Comparison of ENCODE assay signal across 13 cellular contexts in genomic region chr12:31931796-31932715, GRCh38. TPM values are rescaled to one million over a fixed set of nuclear protein-coding genes. Genes with fewer than 3 reads are reported as not detected.
DNase-seq lines count a peak whose midpoint lies in the region; ATAC-seq lines count a peak whose summit lies in the region.
"Had no signal": no experiment of that assay in that cellular context is flagged by ENCODE, and none has a peak within 500 bp of the region (broad histone marks: within the 10 kb centered on the region; RNA-seq: fewer than 3 reads in every experiment).

No MANE protein-coding gene starts in this region.

- CTCF ChIA-PET in T-cell (lab: Charles Lee): interaction anchor here (0.5 to 1.4 kb wide), 3 partner anchors 28 to 659 kb away, joined by 4 to 5 read pairs (median 5); partner anchors contain the start of gene RESF1 (in 1 of the 2)

- POLR2A ChIA-PET in T-cell (lab: Charles Lee): interaction anchor here in 1 of 2 donors (0.5 kb wide), 1 partner anchor 27 kb away, joined by 4 read pairs; the partner anchor contains the start of gene RESF1

- H3K4me3 Mint-ChIP-seq in T-cell: peak overlapping the region in 1 of 3 donors; percentile 14
- H3K4me3 Mint-ChIP-seq: naive B cell had no signal

- intact Hi-C loops in posterior cingulate gyrus (cut with DNase I): no loop called here

- ATAC-seq in T-cell (replicated peaks in 1 of 4): peak in 2 of 4 experiments; percentile 25 to 41
- peak; percentile 51 for ATAC-seq in stimulated activated naive CD8-positive, alpha-beta T cell treated with anti-CD3 and anti-CD28 coated beads, Interleukin-15, Interleukin-2, amounts not matched to agents 100 U/mL and 50 U/mL, for 24 hours
- no peak for ATAC-seq in GM21423 (IDR thresholded peaks at IDR 0.05; ENCODE audit: unreplicated experiment)
- ATAC-seq: foreskin keratinocyte had no signal

- H3K27ac Mint-ChIP-seq in T-cell: peak overlapping the region; percentile 56 to 70

- H3K9me3 Mint-ChIP-seq in T-cell: peaks cover 3 to 5% (median 4%) of the 10 kb centered on the region in 3 donors

- peaks cover 53 to 68% (median 57%) of the 10 kb centered on the region in 3 donors for H3K4me1 Mint-ChIP-seq in T-cell

- DNase-seq in NCI-H82 (lab: John Stamatoyannopoulos, UW) (peak; percentile 11), NCI-H82 treated with DMSO at 0.1 percent for 48 hours (lab: John Stamatoyannopoulos, UW; ENCODE audit: unreplicated experiment) (no peak), T-cell (peak in 11 of 34 experiments; percentile 1 to 26 (median 5)), iPS-NIHi7 (ENCODE audit: extremely low spot score) (peak; percentile 49), posterior cingulate gyrus (no peak), EL (no peak)
- no peak for DNase-seq in stimulated activated naive CD8-positive, alpha-beta T cell treated with anti-CD3 and anti-CD28 coated beads, Interleukin-15, Interleukin-2, amounts not matched to agents 100 U/mL and 50 U/mL, for 24 hours
- DNase-seq: activated CD4-positive, CD25-positive, alpha-beta regulatory T cell treated with anti-CD3 and anti-CD28 coated beads, Interleukin-2, amount 50 U/mL, for 72 hours; DMS53; foreskin keratinocyte; naive B cell; NCI-H774 had no signal

- H3K27me3 Mint-ChIP-seq in T-cell: no peaks in the 10 kb centered on the region
- H3K27me3 Mint-ChIP-seq: naive B cell had no signal

- H3K36me3 Mint-ChIP-seq in T-cell: peaks cover 3% of the 10 kb centered on the region

RNA-seq across cellular contexts. Expression of gene RESF1, which starts 27.2 kb away (rescaled TPM):
- 100 to 1,000 TPM; 196 to 351 (median 265) TPM for total RNA-seq in T-cell

Comparison
In these comparisons a context has a peak if more than half of its experiments do, and no peak if none do; other contexts are left out.
1. DNase-seq: peak in NCI-H82 (single experiment) and iPS-NIHi7 (single experiment); none in NCI-H82 treated with DMSO at 0.1 percent for 48 hours (single experiment), stimulated activated naive CD8-positive, alpha-beta T cell treated with anti-CD3 and anti-CD28 coated beads, Interleukin-15, Interleukin-2, amounts not matched to agents 100 U/mL and 50 U/mL, for 24 hours (single experiment), posterior cingulate gyrus (0 of 10) and EL (single experiment).